Comparison of ENCODE assay signal across 29 cellular contexts in the genomic region with DNA sequence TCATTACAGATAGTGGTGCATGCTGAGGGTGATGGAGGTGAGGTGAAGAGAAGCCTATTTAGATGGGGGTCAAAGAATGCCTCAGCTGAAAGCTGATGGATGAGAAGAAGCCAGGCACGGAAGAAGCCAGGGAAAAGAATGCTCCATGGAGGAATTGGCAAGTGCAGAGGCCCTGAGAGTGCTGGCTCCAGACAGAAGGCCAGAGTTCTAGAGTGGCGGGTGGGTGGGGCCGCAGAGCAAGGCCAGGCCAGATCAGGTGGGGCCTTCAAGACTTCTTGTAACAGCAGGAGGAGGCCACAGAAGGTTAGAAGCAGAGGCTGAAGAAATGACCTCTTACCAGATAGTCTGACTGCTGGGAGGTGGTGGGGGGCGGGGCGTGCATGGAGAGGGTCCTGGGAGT.
"Had no signal": no experiment of that assay in that cellular context is flagged by ENCODE, and none has a peak within 500 bp of the region (broad histone marks: within the 10 kb centered on the region; RNA-seq: fewer than 3 reads in every experiment).

No MANE protein-coding gene starts in this region.

- H3K27me3 ChIP-seq: cardiac muscle cell, colonic mucosa, gastroesophageal sphincter, ovary, tibial nerve had no signal

- H3K36me3 Mint-ChIP-seq: activated CD4-positive, alpha-beta memory T cell treated with anti-CD3 and anti-CD28 coated beads for 36 hours; brain had no signal

- H3K4me1 ChIP-seq: colonic mucosa had no signal

- H3K27ac ChIP-seq: cardiac muscle cell, colonic mucosa had no signal

- DNase-seq: activated CD4-positive, alpha-beta memory T cell treated with anti-CD3 and anti-CD28 coated beads for 36 hours; activated CD4-positive, alpha-beta T cell treated with anti-CD3 and anti-CD28 coated beads for 4 hours; activated CD4-positive, CD25-positive, alpha-beta regulatory T cell; activated effector memory CD4-positive, alpha-beta T cell treated with Interleukin-2 at 50 U/mL for 16 hours; activated naive CD4-positive, alpha-beta T cell treated with Interleukin-2 at 50 U/mL for 16 hours; activated T-cell treated with anti-CD3 and anti-CD28 coated beads for 4 hours; activated T-cell treated with anti-CD3 and anti-CD28 coated beads, Interleukin-2, amount 50 U/mL, for 72 hours; anterior cingulate cortex; cerebellar nuclear complex; colonic mucosa; effector CD8-positive, alpha-beta T cell; erythroblast; head of caudate nucleus; hippocampal formation; kidney; left colon; mammary epithelial cell; stimulated activated CD4-positive, alpha-beta T cell treated with anti-CD3 and anti-CD28 coated beads, Interleukin-15, amount 100 ng/mL, for 24 hours; stimulated activated CD4-positive, alpha-beta T cell treated with anti-CD3 and anti-CD28 coated beads, Interleukin-2, amount 100 ng/mL, for 24 hours; stimulated activated naive CD4-positive, alpha-beta T cell; T-helper 1 cell had no signal

- H3K27me3 Mint-ChIP-seq: activated CD4-positive, alpha-beta memory T cell treated with anti-CD3 and anti-CD28 coated beads for 36 hours; activated naive CD8-positive, alpha-beta T cell; brain; progenitor cell of endocrine pancreas had no signal

- H3K4me3 ChIP-seq: cardiac muscle cell, colonic mucosa, gastroesophageal sphincter, ovary, tibial nerve had no signal

- FAIRE-seq: kidney had no signal

- ATAC-seq: activated T-cell treated with anti-CD3 and anti-CD28 coated beads, Interleukin-2, amount 50 U/mL, for 72 hours; gastroesophageal sphincter; left colon had no signal

- H3K4me3 Mint-ChIP-seq: activated CD4-positive, alpha-beta memory T cell treated with anti-CD3 and anti-CD28 coated beads for 36 hours; activated naive CD8-positive, alpha-beta T cell; activated T-cell treated with anti-CD3 and anti-CD28 coated beads, Interleukin-2, amount 50 U/mL, for 72 hours; nephron had no signal

- H3K9me3 Mint-ChIP-seq: activated CD4-positive, alpha-beta memory T cell treated with anti-CD3 and anti-CD28 coated beads for 36 hours; activated T-cell treated with anti-CD3 and anti-CD28 coated beads, Interleukin-2, amount 50 U/mL, for 72 hours; brain; nephron had no signal

- H3K9me3 ChIP-seq: colonic mucosa, gastroesophageal sphincter, ovary, tibial nerve had no signal

- H3K27ac Mint-ChIP-seq: activated CD4-positive, alpha-beta memory T cell treated with anti-CD3 and anti-CD28 coated beads for 36 hours; activated naive CD8-positive, alpha-beta T cell; activated T-cell treated with anti-CD3 and anti-CD28 coated beads, Interleukin-2, amount 50 U/mL, for 72 hours; nephron; progenitor cell of endocrine pancreas had no signal

- H3K36me3 ChIP-seq: cardiac muscle cell, colonic mucosa, gastroesophageal sphincter, ovary, tibial nerve had no signal
